Comparison of ENCODE assay signal across 8 cellular contexts in the genomic region with DNA sequence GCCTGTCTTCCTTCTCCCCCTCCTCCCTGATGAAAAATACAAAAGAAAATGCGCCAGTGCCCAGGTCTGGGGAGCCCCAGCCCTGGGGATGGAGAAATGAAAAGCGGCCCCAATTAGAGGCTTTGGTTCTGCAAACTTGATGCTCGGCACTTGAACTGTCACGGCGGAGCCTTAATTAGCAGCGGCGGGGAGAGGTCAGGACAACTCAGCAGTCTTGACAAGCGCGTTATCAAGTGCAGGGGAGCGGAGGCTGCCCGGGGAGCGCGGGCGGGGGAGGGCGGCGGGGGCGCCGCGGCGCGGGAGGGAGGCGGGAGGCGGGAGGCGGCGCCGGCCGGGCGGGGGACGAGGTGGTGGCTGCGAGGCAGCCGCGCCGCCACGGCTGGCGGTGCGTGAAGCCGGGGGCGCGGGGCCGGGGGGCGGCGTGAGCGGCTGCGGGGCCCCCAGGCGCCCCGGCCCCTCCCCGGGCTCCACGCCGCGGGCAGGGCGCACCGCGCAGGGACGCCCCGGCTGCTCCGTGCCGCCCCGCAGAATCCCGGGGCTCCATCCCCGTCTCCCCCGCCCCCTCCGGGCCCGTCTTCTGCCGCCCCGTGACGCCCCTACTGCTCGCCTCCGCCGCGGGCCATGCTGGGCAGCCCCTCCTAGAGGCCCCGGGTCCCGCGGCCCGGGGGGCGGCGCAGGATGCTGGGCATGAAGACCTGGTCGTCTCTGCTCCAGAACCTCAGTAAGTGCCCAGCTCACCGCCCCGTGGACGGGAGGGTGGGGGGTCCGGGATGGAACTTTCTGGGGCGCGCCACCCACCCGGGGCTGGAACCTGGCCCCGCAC.
DNase-seq lines count a peak whose midpoint lies in the region; ATAC-seq and TF ChIP-seq lines count a peak whose summit lies in the region.

No MANE protein-coding gene starts in this region.

- H3K9ac ChIP-seq in iPS-20b (ENCODE audit: low read depth, low read length), result no peak overlapping the region
- H3K9ac ChIP-seq in subcutaneous abdominal adipose tissue (ENCODE audit: low read length in 5 of 5), result peak overlapping the region in 1 of 5 donors; percentile 57

- H3K9me3 Mint-ChIP-seq in activated T-cell treated with anti-CD3 and anti-CD28 coated beads, Interleukin-2, amount 50 U/mL, for 24 hours, result no peaks in the 10 kb centered on the region

- no peak for TF ChIP-seq CTCF in RWPE1 (conservative IDR thresholded peaks at IDR 0.05; ENCODE audit: low read depth)

- H3K4me3 Mint-ChIP-seq in activated T-cell treated with anti-CD3 and anti-CD28 coated beads, Interleukin-2, amount 50 U/mL, for 24 hours, result peak overlapping the region; percentile 68

- H3K4me3 ChIP-seq in iPS-20b (ENCODE audit: low read length), result peak overlapping the region; percentile 63; the same call in 1 of the 2 replicates
- peak overlapping the region; percentile 30 to 58 (median 47) for H3K4me3 ChIP-seq in subcutaneous abdominal adipose tissue (ENCODE audit: low read depth in 1 of 5, low read length in 5 of 5)

- H3K9me3 ChIP-seq in iPS-20b (ENCODE audit: insufficient read depth, low read depth, low read length) (no peaks in the 10 kb centered on the region), subcutaneous abdominal adipose tissue (ENCODE audit: control insufficient read depth in 5 of 5, low read length in 5 of 5) (no peaks in the 10 kb centered on the region)

- H3K4me1 Mint-ChIP-seq in activated T-cell treated with anti-CD3 and anti-CD28 coated beads, Interleukin-2, amount 50 U/mL, for 24 hours (ENCODE audit: low read depth), result peaks cover 5% of the 10 kb centered on the region

- peaks cover 66% of the 10 kb centered on the region for H3K27me3 ChIP-seq in iPS-20b (ENCODE audit: insufficient read depth, low read length)
- no peaks in the 10 kb centered on the region for H3K27me3 ChIP-seq in subcutaneous abdominal adipose tissue (ENCODE audit: control insufficient read depth in 5 of 5, insufficient read depth in 4 of 5, low read length in 5 of 5)

- CTCF ChIA-PET in RWPE1 (lab: Yijun Ruan, JAX), result interaction anchor here (0.6 to 0.7 kb wide), 2 partner anchors 9 to 17 kb away, joined by 4 read pairs; no protein-coding TSS in a partner anchor

- H3K27ac ChIP-seq in iPS-20b (ENCODE audit: low read length) (no peak overlapping the region), subcutaneous abdominal adipose tissue (ENCODE audit: low read depth, low read length) (peak overlapping the region; percentile 95), RWPE1 (no peak overlapping the region)

- H3K36me3 ChIP-seq in iPS-20b (ENCODE audit: insufficient read depth, low read depth, low read length) (no peaks in the 10 kb centered on the region), subcutaneous abdominal adipose tissue (ENCODE audit: control insufficient read depth in 5 of 5, insufficient read depth in 5 of 5, low read length in 5 of 5) (no peaks in the 10 kb centered on the region)

- ATAC-seq in HG03571 (IDR thresholded peaks at IDR 0.05; ENCODE audit: unreplicated experiment), result no peak

- H3K36me3 Mint-ChIP-seq in activated T-cell treated with anti-CD3 and anti-CD28 coated beads, Interleukin-2, amount 50 U/mL, for 24 hours (ENCODE audit: low read depth), result no peaks in the 10 kb centered on the region

- H3K27me3 Mint-ChIP-seq in activated T-cell treated with anti-CD3 and anti-CD28 coated beads, Interleukin-2, amount 50 U/mL, for 24 hours, result peaks cover 47% of the 10 kb centered on the region

- POLR2A ChIA-PET in RWPE1 (lab: Yijun Ruan, JAX; ENCODE audit: low non-redundant PET), result no interaction called here

- H3K27ac Mint-ChIP-seq in activated T-cell treated with anti-CD3 and anti-CD28 coated beads, Interleukin-2, amount 50 U/mL, for 24 hours, result peak overlapping the region; percentile 17

- DNase-seq in DMS153 treated with DMSO at 0.1 percent for 48 hours (lab: John Stamatoyannopoulos, UW; ENCODE audit: unreplicated experiment) (peak; percentile 68), NCI-H146 (lab: John Stamatoyannopoulos, UW) (peak; percentile 56), NCI-H446 treated with DMSO at 0.1 percent for 48 hours (lab: John Stamatoyannopoulos, UW) (no peak), RWPE1 (ENCODE audit: low spot score) (no peak)
- no peak for DNase-seq in activated T-cell treated with anti-CD3 and anti-CD28 coated beads, Interleukin-2, amount 50 U/mL, for 24 hours

- peaks cover 19% of the 10 kb centered on the region; the same call in 1 of the 2 replicates for H3K4me1 ChIP-seq in iPS-20b (ENCODE audit: insufficient read depth, low read length)
- peaks cover 22 to 70% (median 58%) of the 10 kb centered on the region in 5 donors for H3K4me1 ChIP-seq in subcutaneous abdominal adipose tissue (ENCODE audit: control insufficient read depth in 5 of 5, insufficient read depth in 5 of 5, low read length in 5 of 5)

Comparison
In these comparisons a context has a peak if more than half of its experiments do, and no peak if none do; other contexts are left out.
1. DNase-seq: peak in DMS153 treated with DMSO at 0.1 percent for 48 hours (single experiment) and NCI-H146 (single experiment); none in activated T-cell treated with anti-CD3 and anti-CD28 coated beads, Interleukin-2, amount 50 U/mL, for 24 hours (single experiment), NCI-H446 treated with DMSO at 0.1 percent for 48 hours (single experiment) and RWPE1 (single experiment).